ENCODE assay signal across 1 cellular context in the genomic region with DNA sequence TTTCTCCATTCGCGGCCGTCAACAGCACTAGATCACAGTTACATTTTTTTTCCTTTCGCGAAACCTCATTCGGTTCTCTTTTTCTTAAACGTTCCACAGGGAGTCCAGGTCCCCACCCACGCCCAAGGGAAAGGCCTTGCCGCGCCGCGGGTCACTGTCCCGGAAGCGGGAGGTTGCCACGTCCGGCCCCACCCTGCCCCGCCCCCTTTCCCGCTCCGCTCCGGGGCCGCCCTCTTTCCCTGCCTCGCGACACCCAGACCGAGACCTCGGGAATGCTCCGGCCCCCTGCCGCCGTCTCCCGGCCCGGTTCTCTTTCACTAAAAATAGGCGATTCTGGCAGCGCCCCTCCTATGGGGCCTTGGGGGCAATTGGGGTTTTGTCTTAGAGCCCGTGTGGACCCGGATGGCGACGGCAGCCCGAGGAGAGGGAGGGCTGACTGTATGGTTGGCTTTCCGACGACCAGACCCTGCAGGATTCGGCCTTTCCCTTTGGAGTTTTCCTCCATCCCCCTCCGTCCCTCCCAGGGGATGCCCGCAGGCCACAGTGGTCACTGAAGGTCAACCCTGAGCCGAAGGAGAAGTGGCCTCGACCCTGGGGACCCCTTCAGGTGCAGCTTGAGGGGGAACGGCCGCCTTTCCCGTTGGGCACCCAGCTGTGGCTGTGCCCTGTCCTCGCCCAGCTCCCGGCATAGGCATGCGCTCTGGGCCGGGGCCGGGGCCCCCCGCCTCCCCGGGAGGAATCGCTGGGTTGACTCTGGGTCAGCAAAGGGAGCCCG.
TF ChIP-seq lines count a peak whose summit lies in the region.

No MANE protein-coding gene starts in this region.

TF ChIP-seq in HCT116, 20 proteins besides CTCF, POLR2A, EP300 and RAD21:
- TF ChIP-seq ZFX (IDR thresholded peaks at IDR 0.05) = peak; percentile 63
- TF ChIP-seq TCF7L2 (IDR thresholded peaks at IDR 0.05; ENCODE audit: borderline replicate concordance, extremely low read depth, insufficient read depth, insufficient read length) = peak; percentile 41
- no peak for TF ChIP-seq ZNF274 (IDR thresholded peaks at IDR 0.05; ENCODE audit: low read depth, low read length)
- TF ChIP-seq POLR2AphosphoS5 (IDR thresholded peaks at IDR 0.05; ENCODE audit: low read depth, low read length) = peak; percentile 83
- TF ChIP-seq ATF3 (IDR thresholded peaks at IDR 0.05) = no peak
- no peak for TF ChIP-seq SIN3A (IDR thresholded peaks at IDR 0.05; ENCODE audit: low read depth)
- no peak for TF ChIP-seq CEBPB (IDR thresholded peaks at IDR 0.05; ENCODE audit: low read depth)
- no peak for TF ChIP-seq CBX3 (IDR thresholded peaks at IDR 0.05; ENCODE audit: low read depth)
- TF ChIP-seq, protein P1, sequence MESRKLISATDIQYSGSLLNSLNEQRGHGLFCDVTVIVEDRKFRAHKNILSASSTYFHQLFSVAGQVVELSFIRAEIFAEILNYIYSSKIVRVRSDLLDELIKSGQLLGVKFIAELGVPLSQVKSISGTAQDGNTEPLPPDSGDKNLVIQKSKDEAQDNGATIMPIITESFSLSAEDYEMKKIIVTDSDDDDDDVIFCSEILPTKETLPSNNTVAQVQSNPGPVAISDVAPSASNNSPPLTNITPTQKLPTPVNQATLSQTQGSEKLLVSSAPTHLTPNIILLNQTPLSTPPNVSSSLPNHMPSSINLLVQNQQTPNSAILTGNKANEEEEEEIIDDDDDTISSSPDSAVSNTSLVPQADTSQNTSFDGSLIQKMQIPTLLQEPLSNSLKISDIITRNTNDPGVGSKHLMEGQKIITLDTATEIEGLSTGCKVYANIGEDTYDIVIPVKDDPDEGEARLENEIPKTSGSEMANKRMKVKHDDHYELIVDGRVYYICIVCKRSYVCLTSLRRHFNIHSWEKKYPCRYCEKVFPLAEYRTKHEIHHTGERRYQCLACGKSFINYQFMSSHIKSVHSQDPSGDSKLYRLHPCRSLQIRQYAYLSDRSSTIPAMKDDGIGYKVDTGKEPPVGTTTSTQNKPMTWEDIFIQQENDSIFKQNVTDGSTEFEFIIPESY (IDR thresholded peaks at IDR 0.05; ENCODE audit: extremely low read depth, insufficient replicate concordance, low read length) = peak; percentile 88
